8 cellular contexts compared by ENCODE assay signal in the genomic region with DNA sequence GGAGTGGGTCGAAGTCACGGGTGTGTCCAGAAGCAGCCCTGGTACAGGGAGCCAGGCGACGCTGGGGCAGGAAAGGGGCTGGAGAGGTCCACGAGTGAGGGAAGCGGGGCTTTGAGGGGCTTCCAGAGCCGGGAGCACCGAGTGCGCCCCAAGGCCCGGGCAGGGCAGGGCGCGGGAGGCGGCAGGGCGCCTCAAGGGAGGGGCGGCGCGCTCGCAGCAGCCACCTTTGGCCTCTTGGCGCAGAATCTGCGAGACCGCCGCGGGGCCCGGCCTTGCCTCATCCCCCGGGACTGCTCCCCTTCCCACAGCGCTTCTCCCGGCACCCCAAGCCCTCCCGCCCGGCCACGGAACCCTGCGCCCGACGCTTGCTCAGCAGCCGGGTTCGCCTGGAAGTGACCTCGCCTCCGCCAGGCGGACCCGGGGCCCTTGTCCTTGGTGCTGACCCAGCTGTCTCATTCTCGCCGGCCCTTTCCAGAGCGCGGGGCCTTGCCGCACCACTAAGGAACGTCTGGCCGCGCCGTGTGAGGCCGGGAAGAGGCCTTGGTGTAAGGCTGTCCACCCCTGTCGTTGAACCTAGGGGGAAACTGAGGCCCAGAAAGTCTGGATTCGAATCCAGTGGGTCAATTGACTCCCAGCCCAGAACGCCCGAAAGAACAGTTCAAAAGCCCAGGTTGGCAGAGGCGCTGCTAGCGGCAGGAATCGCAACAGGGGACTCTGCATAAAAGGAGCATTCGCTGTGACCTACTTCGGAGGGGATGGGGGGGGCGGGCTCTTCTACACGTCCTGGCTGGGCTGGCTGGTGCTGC. TPM values are rescaled to one million over a fixed set of nuclear protein-coding genes. Genes with fewer than 3 reads are reported as not detected.
DNase-seq lines count a peak whose midpoint lies in the region; ATAC-seq and TF ChIP-seq lines count a peak whose summit lies in the region.

No MANE protein-coding gene starts in this region.

- H3K9me3 Mint-ChIP-seq in activated T-cell treated with anti-CD3 and anti-CD28 coated beads, Interleukin-2, amount 50 U/mL, for 4 hours, result peaks cover 6% of the 10 kb centered on the region
- H3K9me3 Mint-ChIP-seq in natural killer cell, result no peaks in the 10 kb centered on the region

- H3K9me3 ChIP-seq in upper lobe of left lung, result no peaks in the 10 kb centered on the region

- peaks cover 80% of the 10 kb centered on the region for H3K27me3 Mint-ChIP-seq in activated T-cell treated with anti-CD3 and anti-CD28 coated beads, Interleukin-2, amount 50 U/mL, for 4 hours (ENCODE audit: low read depth)
- peaks cover 53 to 74% of the 10 kb centered on the region in 2 donors for H3K27me3 Mint-ChIP-seq in natural killer cell (ENCODE audit: low read depth in 2 of 2)

- no peak overlapping the region for H3K27ac Mint-ChIP-seq in natural killer cell

- peaks cover 15 to 24% (median 21%) of the 10 kb centered on the region in 4 donors for H3K4me1 ChIP-seq in upper lobe of left lung

- 2 to 4% methylated on average over 14 to 36 of the region's 60 CpGs for WGBS in upper lobe of left lung, 2 donors

- no peak overlapping the region for H3K27ac ChIP-seq in upper lobe of left lung

- H3K4me1 Mint-ChIP-seq in activated T-cell treated with anti-CD3 and anti-CD28 coated beads, Interleukin-2, amount 50 U/mL, for 4 hours (ENCODE audit: low read depth), result peaks cover 14% of the 10 kb centered on the region
- peaks cover 0 to 7% of the 10 kb centered on the region in 2 donors for H3K4me1 Mint-ChIP-seq in natural killer cell

- no peak for TF ChIP-seq POLR2A in upper lobe of left lung (IDR thresholded peaks at IDR 0.05)

- no peaks in the 10 kb centered on the region for H3K36me3 Mint-ChIP-seq in activated T-cell treated with anti-CD3 and anti-CD28 coated beads, Interleukin-2, amount 50 U/mL, for 4 hours (ENCODE audit: insufficient read depth)
- H3K36me3 Mint-ChIP-seq in natural killer cell, result no peaks in the 10 kb centered on the region

- TF ChIP-seq EP300 in upper lobe of left lung (IDR thresholded peaks at IDR 0.05), result no peak

- peak overlapping the region; percentile 39 for H3K4me3 ChIP-seq in HFF-Myc (replicated peaks; ENCODE audit: low read depth, low read length)
- peak overlapping the region; percentile 40 for H3K4me3 ChIP-seq in fibroblast of mammary gland (ENCODE audit: control insufficient read depth, low read depth, low read length)
- peak overlapping the region in 3 of 4 donors; percentile 40 to 45 (median 40) for H3K4me3 ChIP-seq in upper lobe of left lung

- peaks cover 0 to 36% (median 21%) of the 10 kb centered on the region in 4 donors for H3K27me3 ChIP-seq in upper lobe of left lung

- H3K36me3 ChIP-seq in upper lobe of left lung, result no peaks in the 10 kb centered on the region

- peak; percentile 43 to 54 for ATAC-seq in activated T-cell treated with anti-CD3 and anti-CD28 coated beads, Interleukin-2, amount 50 U/mL, for 4 hours
- ATAC-seq in natural killer cell (peak in 2 of 3 donors; percentile 31 to 70), upper lobe of left lung (ENCODE audit: low FRiP score in 2 of 2) (peak; percentile 77 to 82)

- TF ChIP-seq CTCF in HFF-Myc (IDR thresholded peaks at IDR 0.05; ENCODE audit: low read depth, low read length, missing control alignments), result peak; percentile 2
- no peak for TF ChIP-seq CTCF in fibroblast of mammary gland (conservative IDR thresholded peaks at IDR 0.05; ENCODE audit: control insufficient read depth, insufficient read depth, low read depth, low read length)
- TF ChIP-seq CTCF in natural killer cell (IDR thresholded peaks at IDR 0.05), result no peak
- TF ChIP-seq CTCF in upper lobe of left lung (IDR thresholded peaks at IDR 0.05), result peak in 1 of 6 experiments; percentile 7

- peak overlapping the region; percentile 58 for H3K4me3 Mint-ChIP-seq in activated T-cell treated with anti-CD3 and anti-CD28 coated beads, Interleukin-2, amount 50 U/mL, for 4 hours
- H3K4me3 Mint-ChIP-seq in natural killer cell, result peak overlapping the region; percentile 56

- peak; percentile 36 to 40 for DNase-seq in NCI-H524 (lab: John Stamatoyannopoulos, UW)
- DNase-seq in NCI-H524 treated with DMSO at 0.1 percent for 48 hours (lab: John Stamatoyannopoulos, UW), result no peak
- no peak for DNase-seq in HFF-Myc (ENCODE audit: extremely low read depth, low read depth)
- DNase-seq in NCI-H1105 treated with DMSO at 0.1 percent for 48 hours (lab: John Stamatoyannopoulos, UW), result peak; percentile 61
- no peak for DNase-seq in activated T-cell treated with anti-CD3 and anti-CD28 coated beads, Interleukin-2, amount 50 U/mL, for 4 hours
- peak; percentile 56 for DNase-seq in fibroblast of mammary gland (ENCODE audit: low read depth)
- DNase-seq in natural killer cell, result no peak
- DNase-seq in upper lobe of left lung, result peak; percentile 37 to 89

- intact Hi-C loops in natural killer cell (cut with micrococcal nuclease), result no loop called here

RNA-seq across cellular contexts. Expression of gene DNER, which starts 0.6 kb away (rescaled TPM):
- not detected for total RNA-seq in activated T-cell treated with anti-CD3 and anti-CD28 coated beads, Interleukin-2, amount 50 U/mL, for 4 hours
- total RNA-seq in natural killer cell (not detected), upper lobe of left lung (1 to 10 TPM in 3 of 6 donors, under 1 TPM in 3; 0.31 to 2.1 (median 0.98) TPM)

Comparison
In these comparisons a context has a peak if more than half of its experiments do, and no peak if none do; other contexts are left out.
1. DNase-seq: peak in NCI-H524 (2 of 2), NCI-H1105 treated with DMSO at 0.1 percent for 48 hours (single experiment), fibroblast of mammary gland (single experiment) and upper lobe of left lung (2 of 2); none in NCI-H524 treated with DMSO at 0.1 percent for 48 hours (single experiment), HFF-Myc (single experiment), activated T-cell treated with anti-CD3 and anti-CD28 coated beads, Interleukin-2, amount 50 U/mL, for 4 hours (single experiment) and natural killer cell (single experiment).
2. Peak in every context shown above with its lines, with median percentiles within 50 percentile points of each other: H3K4me3 ChIP-seq and ATAC-seq.